10 cellular contexts compared by ENCODE assay signal in genomic region chr11:14972581-14973490, GRCh38. TPM values are rescaled to one million over a fixed set of nuclear protein-coding genes. Genes with fewer than 3 reads are reported as not detected.
DNase-seq lines count a peak whose midpoint lies in the region; ATAC-seq, FAIRE-seq and TF ChIP-seq lines count a peak whose summit lies in the region.
"Had no signal": no experiment of that assay in that cellular context is flagged by ENCODE, and none has a peak within 500 bp of the region (broad histone marks: within the 10 kb centered on the region; RNA-seq: fewer than 3 reads in every experiment).

No MANE protein-coding gene starts in this region.

- no peak overlapping the region for H3K27ac ChIP-seq in uterus

- H3K27me3 ChIP-seq in uterus, result peaks cover 0 to 36% of the 10 kb centered on the region in 2 donors

- TF ChIP-seq CTCF in GM13976 (IDR thresholded peaks at IDR 0.05; ENCODE audit: borderline replicate concordance, control extremely low read depth, extremely low read depth, insufficient read depth, missing control alignments), result no peak
- TF ChIP-seq CTCF in neural crest cell (conservative IDR thresholded peaks at IDR 0.05), result no peak
- no peak for TF ChIP-seq CTCF in uterus (IDR thresholded peaks at IDR 0.05)
- TF ChIP-seq CTCF in MCF 10A (IDR thresholded peaks at IDR 0.05; ENCODE audit: unreplicated experiment), result no peak

- in situ Hi-C loops in GM13976 (cut with MboI; ENCODE audit: low sequenced_read_pairs, unreplicated experiment), result no loop called here

- peaks cover 33% of the 10 kb centered on the region for H3K4me1 Mint-ChIP-seq in activated naive CD8-positive, alpha-beta T cell treated with anti-CD3 and anti-CD28 coated beads, Interleukin-2, amount 50 U/mL, for 24 hours
- H3K4me1 Mint-ChIP-seq in neural crest cell, result peaks cover 30% of the 10 kb centered on the region
- no peaks in the 10 kb centered on the region for H3K4me1 Mint-ChIP-seq in MCF 10A (ENCODE audit: insufficient read depth, unreplicated experiment)

- H3K4me3 Mint-ChIP-seq in activated naive CD8-positive, alpha-beta T cell treated with anti-CD3 and anti-CD28 coated beads, Interleukin-2, amount 50 U/mL, for 24 hours, result peak overlapping the region; percentile 70
- peak overlapping the region; percentile 76 for H3K4me3 Mint-ChIP-seq in neural crest cell
- H3K4me3 Mint-ChIP-seq in MCF 10A (ENCODE audit: unreplicated experiment), result no peak overlapping the region

- FAIRE-seq in HTR-8/SVneo (lab: Jason Lieb, UNC), result no peak

- intact Hi-C loops in uterus (cut with DNase I; ENCODE audit: low total_unique reads), result no loop called here
- intact Hi-C loops in MCF 10A (cut with micrococcal nuclease), result loop anchor here (5.0 kb wide), 1 partner anchor 34 kb away; no protein-coding TSS in a partner anchor

- no peak overlapping the region for H3K4me3 ChIP-seq in uterus

- no peak for TF ChIP-seq POLR2A in uterus (IDR thresholded peaks at IDR 0.05)

- BruUV-seq in MCF 10A (replicated peaks; lab: Mats Ljungman, UMichigan), result no TSS peak

- no peak overlapping the region for H3K27ac Mint-ChIP-seq in activated naive CD8-positive, alpha-beta T cell treated with anti-CD3 and anti-CD28 coated beads, Interleukin-2, amount 50 U/mL, for 24 hours
- H3K27ac Mint-ChIP-seq in neural crest cell (ENCODE audit: unreplicated experiment) (no peak overlapping the region), MCF 10A (ENCODE audit: low read depth, unreplicated experiment) (no peak overlapping the region)

- POLR2A ChIA-PET in MCF 10A (lab: Yijun Ruan, JAX), result no interaction called here

- H3K27me3 Mint-ChIP-seq in activated naive CD8-positive, alpha-beta T cell treated with anti-CD3 and anti-CD28 coated beads, Interleukin-2, amount 50 U/mL, for 24 hours, result peaks cover 80% of the 10 kb centered on the region
- H3K27me3 Mint-ChIP-seq in neural crest cell (ENCODE audit: low read depth) (peaks cover 97% of the 10 kb centered on the region), MCF 10A (ENCODE audit: insufficient read depth, unreplicated experiment) (peaks cover 22% of the 10 kb centered on the region)

- DNase-seq in GM13976 (ENCODE audit: low spot score) (peak; percentile 29), NCI-H1092 treated with DMSO at 0.1 percent for 48 hours (lab: John Stamatoyannopoulos, UW) (peak; percentile 75), neural crest cell (ENCODE audit: low read depth, low spot score) (no peak), HTR-8/SVneo (ENCODE audit: insufficient read length, low spot score) (no peak), uterus (no peak), MCF 10A (ENCODE audit: unreplicated experiment) (no peak), RPMI8226 (no peak)
- no peak for DNase-seq in activated naive CD8-positive, alpha-beta T cell treated with anti-CD3 and anti-CD28 coated beads, Interleukin-2, amount 50 U/mL, for 24 hours
- DNase-seq: cortex of kidney; NK-92 treated with Interleukin-12 subunit alpha and Interleukin-12 subunit beta, amount 100 ng/mL, for 24 hours had no signal

- H3K9me3 ChIP-seq in uterus, result no peaks in the 10 kb centered on the region

- peaks cover 0 to 14% of the 10 kb centered on the region in 2 donors for H3K4me1 ChIP-seq in uterus

- H3K9me3 Mint-ChIP-seq in activated naive CD8-positive, alpha-beta T cell treated with anti-CD3 and anti-CD28 coated beads, Interleukin-2, amount 50 U/mL, for 24 hours, result no peaks in the 10 kb centered on the region
- H3K9me3 Mint-ChIP-seq in neural crest cell, result no peaks in the 10 kb centered on the region
- no peaks in the 10 kb centered on the region for H3K9me3 Mint-ChIP-seq in MCF 10A (ENCODE audit: unreplicated experiment)

- no peak for ATAC-seq in activated naive CD8-positive, alpha-beta T cell treated with anti-CD3 and anti-CD28 coated beads, Interleukin-2, amount 50 U/mL, for 24 hours

- CTCF ChIA-PET in MCF 10A (lab: Yijun Ruan, JAX), result interaction anchor here (3.5 kb wide), 1 partner anchor 65 kb away, joined by 20 read pairs; no protein-coding TSS in a partner anchor

- no peaks in the 10 kb centered on the region for H3K36me3 Mint-ChIP-seq in activated naive CD8-positive, alpha-beta T cell treated with anti-CD3 and anti-CD28 coated beads, Interleukin-2, amount 50 U/mL, for 24 hours (ENCODE audit: low read depth)
- H3K36me3 Mint-ChIP-seq in neural crest cell (ENCODE audit: low read depth) (no peaks in the 10 kb centered on the region), MCF 10A (ENCODE audit: insufficient read depth, unreplicated experiment) (no peaks in the 10 kb centered on the region)

- H3K36me3 ChIP-seq in uterus, result no peaks in the 10 kb centered on the region

RNA-seq across cellular contexts. Expression of gene CALCA, which starts 0.7 kb away (rescaled TPM):
- total RNA-seq in neural crest cell (not detected in 2 replicates), uterus (not detected), MCF 10A (2022) (not detected in 2 replicates)

Comparison
In these comparisons a context has a peak if more than half of its experiments do, and no peak if none do; other contexts are left out.
1. DNase-seq: peak in GM13976 (single experiment) and NCI-H1092 treated with DMSO at 0.1 percent for 48 hours (single experiment); none in activated naive CD8-positive, alpha-beta T cell treated with anti-CD3 and anti-CD28 coated beads, Interleukin-2, amount 50 U/mL, for 24 hours (single experiment), neural crest cell (single experiment), HTR-8/SVneo (single experiment), uterus (0 of 2), MCF 10A (single experiment) and RPMI8226 (single experiment).